Comparison of ENCODE assay signal across 23 cellular contexts in genomic region chr18:41462946-41463345, GRCh38.
"Had no signal": no experiment of that assay in that cellular context is flagged by ENCODE, and none has a peak within 500 bp of the region (broad histone marks: within the 10 kb centered on the region; RNA-seq: fewer than 3 reads in every experiment).

No MANE protein-coding gene starts in this region.

- H3K27me3 Mint-ChIP-seq: naive B cell; natural killer cell treated with Interleukin-12 subunit alpha and Interleukin-12 subunit beta and Interleukin-15 and Interleukin-18, amount 100 ng/mL, for 72 hours; progenitor cell of endocrine pancreas; stimulated activated memory B cell treated with anti-CD40 and anti-IgM and Interleukin-4, amounts not matched to agents 10 μg/mL and 1 μg/mL and 100 μg/mL, for 72 hours; stimulated activated naive CD8-positive, alpha-beta T cell treated with anti-CD3 and anti-CD28 coated beads, Interleukin-15, amount 100 ng/mL, for 72 hours; type B pancreatic cell had no signal

- H3K36me3 ChIP-seq: left lung, lower lobe of right lung, ovary, right atrium auricular region, right lobe of liver, tibial nerve, uterus had no signal

- H3K4me2 ChIP-seq: smooth muscle cell had no signal

- H3K9me3 ChIP-seq: left lung, lower lobe of right lung, ovary, right atrium auricular region, right lobe of liver, tibial nerve, uterus had no signal

- H3K27ac Mint-ChIP-seq: mesothelial cell of epicardium; naive B cell; natural killer cell treated with Interleukin-12 subunit alpha and Interleukin-12 subunit beta and Interleukin-15 and Interleukin-18, amount 100 ng/mL, for 72 hours; progenitor cell of endocrine pancreas; stimulated activated memory B cell treated with anti-CD40 and anti-IgM and Interleukin-4, amounts not matched to agents 10 μg/mL and 1 μg/mL and 100 μg/mL, for 72 hours; stimulated activated naive CD8-positive, alpha-beta T cell treated with anti-CD3 and anti-CD28 coated beads, Interleukin-15, amount 100 ng/mL, for 72 hours; type B pancreatic cell had no signal

- H3K4me1 ChIP-seq: left lung, lower lobe of right lung, right atrium auricular region, right lobe of liver, tibial nerve, uterus had no signal

- H3K4me3 ChIP-seq: left lung, lower lobe of right lung, ovary, right atrium auricular region, right lobe of liver, smooth muscle cell, tibial nerve, uterus had no signal

- H3K9me3 Mint-ChIP-seq: mesothelial cell of epicardium, type B pancreatic cell had no signal

- H3K4me1 Mint-ChIP-seq: naive B cell; stimulated activated memory B cell treated with anti-CD40 and anti-IgM and Interleukin-4, amounts not matched to agents 10 μg/mL and 1 μg/mL and 100 μg/mL, for 72 hours; stimulated activated naive CD8-positive, alpha-beta T cell treated with anti-CD3 and anti-CD28 coated beads, Interleukin-15, amount 100 ng/mL, for 72 hours had no signal

- H3K27me3 ChIP-seq: left lung, ovary, right atrium auricular region, right lobe of liver, tibial nerve, uterus had no signal

- H3K27ac ChIP-seq: left lung, lower lobe of right lung, ovary, right atrium auricular region, right lobe of liver, tibial nerve, uterus had no signal

- DNase-seq: left colon; left lung; lower lobe of right lung; mammary epithelial cell; naive B cell; ovary; right lobe of liver; stimulated activated CD4-positive, alpha-beta T cell treated with anti-CD3 and anti-CD28 coated beads, Interleukin-1b, Interleukin-23, amount 100 ng/mL, for 48 hours; stimulated activated CD4-positive, alpha-beta T cell treated with anti-CD3 and anti-CD28 coated beads, Interleukin-2, amount 100 ng/mL, for 48 hours; stimulated activated CD4-positive, alpha-beta T cell treated with anti-CD3 and anti-CD28 coated beads, Interleukin-4, amount 100 ng/mL, for 4 hours; stimulated activated CD8-positive, alpha-beta memory T cell treated with anti-CD3 and anti-CD28 coated beads, Interleukin-4, amount 100 ng/mL, for 48 hours; stimulated activated naive CD4-positive, alpha-beta T cell treated with Interleukin-2 at 50 U/mL for 16 hours; stimulated activated naive CD8-positive, alpha-beta T cell treated with anti-CD3 and anti-CD28 coated beads, Interleukin-15, amount 100 ng/mL, for 72 hours; substantia nigra; uterus had no signal

- H3K36me3 Mint-ChIP-seq: naive B cell; natural killer cell treated with Interleukin-12 subunit alpha and Interleukin-12 subunit beta and Interleukin-15 and Interleukin-18, amount 100 ng/mL, for 72 hours; stimulated activated memory B cell treated with anti-CD40 and anti-IgM and Interleukin-4, amounts not matched to agents 10 μg/mL and 1 μg/mL and 100 μg/mL, for 72 hours; type B pancreatic cell had no signal

- ATAC-seq: left colon; left lung; lower lobe of right lung; natural killer cell treated with Interleukin-12 subunit alpha and Interleukin-12 subunit beta and Interleukin-15 and Interleukin-18, amount 100 ng/mL, for 72 hours; right lobe of liver; stimulated activated memory B cell treated with anti-CD40 and anti-IgM and Interleukin-4, amounts not matched to agents 10 μg/mL and 1 μg/mL and 100 μg/mL, for 72 hours; stimulated activated naive CD8-positive, alpha-beta T cell treated with anti-CD3 and anti-CD28 coated beads, Interleukin-15, amount 100 ng/mL, for 72 hours had no signal

- H3K4me3 Mint-ChIP-seq: mesothelial cell of epicardium; naive B cell; natural killer cell treated with Interleukin-12 subunit alpha and Interleukin-12 subunit beta and Interleukin-15 and Interleukin-18, amount 100 ng/mL, for 72 hours; stimulated activated memory B cell treated with anti-CD40 and anti-IgM and Interleukin-4, amounts not matched to agents 10 μg/mL and 1 μg/mL and 100 μg/mL, for 72 hours; stimulated activated naive CD8-positive, alpha-beta T cell treated with anti-CD3 and anti-CD28 coated beads, Interleukin-15, amount 100 ng/mL, for 72 hours; type B pancreatic cell had no signal
